1 cellular context compared by ENCODE assay signal in the genomic region with DNA sequence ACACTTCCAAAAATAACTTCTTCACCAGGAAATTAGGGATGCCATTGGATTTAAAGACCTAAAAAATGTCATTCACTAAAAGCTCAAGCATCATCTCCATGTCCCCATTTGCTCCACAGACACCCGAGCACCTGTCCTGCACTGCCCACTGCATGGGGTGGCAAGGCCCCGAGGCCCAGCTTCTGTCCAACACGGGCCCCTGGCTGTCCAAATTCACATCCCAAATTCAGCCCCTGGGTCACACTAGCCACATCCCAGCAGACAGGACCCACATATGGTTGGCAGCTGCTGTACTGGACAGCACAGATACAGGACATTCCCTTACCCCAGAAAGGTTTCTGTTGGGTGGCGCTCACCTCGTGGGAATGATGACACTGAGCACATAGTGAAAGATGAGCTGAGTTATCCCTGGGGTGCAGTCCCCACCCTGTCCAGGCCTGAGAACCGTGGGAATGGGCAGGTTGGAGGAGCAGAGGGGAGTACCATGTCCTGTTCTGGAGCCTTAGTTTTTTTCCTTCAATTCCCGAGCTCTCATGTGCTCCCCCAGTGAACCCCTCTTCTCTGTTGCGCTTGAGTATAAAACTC.
TF ChIP-seq lines count a peak whose summit lies in the region.

No MANE protein-coding gene starts in this region.

TF ChIP-seq in H1, 55 proteins besides CTCF, POLR2A, EP300 and RAD21:
- no peak for TF ChIP-seq RXRA (IDR thresholded peaks at IDR 0.05; ENCODE audit: insufficient read depth, low read depth, low read length)
- TF ChIP-seq KDM1A (IDR thresholded peaks at IDR 0.05; ENCODE audit: borderline replicate concordance, low read length) = no peak
- no peak for TF ChIP-seq FOSL1 (IDR thresholded peaks at IDR 0.05; ENCODE audit: insufficient read depth, low read depth, low read length)
- TF ChIP-seq CHD2 (IDR thresholded peaks at IDR 0.05; ENCODE audit: low read length) = no peak
- TF ChIP-seq TAF7 (optimal IDR thresholded peaks at IDR 0.05; ENCODE audit: borderline replicate concordance, low read depth, low read length) = no peak
- no peak for TF ChIP-seq SP1 (IDR thresholded peaks at IDR 0.05; ENCODE audit: low read depth, low read length)
- TF ChIP-seq ZNF274 (IDR thresholded peaks at IDR 0.05; ENCODE audit: borderline replicate concordance, extremely low read depth, low read length) = no peak
- no peak for TF ChIP-seq POU5F1 (IDR thresholded peaks at IDR 0.05; ENCODE audit: low read depth, low read length)
- no peak for TF ChIP-seq GABPA (IDR thresholded peaks at IDR 0.05; ENCODE audit: borderline replicate concordance, insufficient read depth, low read length)
- TF ChIP-seq YY1 (IDR thresholded peaks at IDR 0.05; ENCODE audit: low read depth, low read length) = no peak
- no peak for TF ChIP-seq KDM4A (IDR thresholded peaks at IDR 0.05; ENCODE audit: low read depth, low read length, severe bottlenecking)
- no peak for TF ChIP-seq MAFK (IDR thresholded peaks at IDR 0.05; ENCODE audit: low read depth, low read length)
- no peak for TF ChIP-seq HDAC2 (IDR thresholded peaks at IDR 0.05; ENCODE audit: borderline replicate concordance in 1 of 2, low read depth in 2 of 2, low read length in 2 of 2)
- no peak for TF ChIP-seq ASH2L (IDR thresholded peaks at IDR 0.05; ENCODE audit: low read length)
- TF ChIP-seq SIX5 (IDR thresholded peaks at IDR 0.05; ENCODE audit: low read depth, low read length) = no peak
- no peak for TF ChIP-seq HDAC6 (IDR thresholded peaks at IDR 0.05; ENCODE audit: low read depth, low read length)
- TF ChIP-seq CBX8 (IDR thresholded peaks at IDR 0.05; ENCODE audit: borderline replicate concordance, low read depth, low read length) = no peak
- no peak for TF ChIP-seq BACH1 (IDR thresholded peaks at IDR 0.05; ENCODE audit: low read length)
- TF ChIP-seq CHD1 (IDR thresholded peaks at IDR 0.05; ENCODE audit: low read depth, low read length) = no peak
TF ChIP-seq in H1: peak in this region for 0.
